Comparison of ENCODE assay signal across 14 cellular contexts in the genomic region with DNA sequence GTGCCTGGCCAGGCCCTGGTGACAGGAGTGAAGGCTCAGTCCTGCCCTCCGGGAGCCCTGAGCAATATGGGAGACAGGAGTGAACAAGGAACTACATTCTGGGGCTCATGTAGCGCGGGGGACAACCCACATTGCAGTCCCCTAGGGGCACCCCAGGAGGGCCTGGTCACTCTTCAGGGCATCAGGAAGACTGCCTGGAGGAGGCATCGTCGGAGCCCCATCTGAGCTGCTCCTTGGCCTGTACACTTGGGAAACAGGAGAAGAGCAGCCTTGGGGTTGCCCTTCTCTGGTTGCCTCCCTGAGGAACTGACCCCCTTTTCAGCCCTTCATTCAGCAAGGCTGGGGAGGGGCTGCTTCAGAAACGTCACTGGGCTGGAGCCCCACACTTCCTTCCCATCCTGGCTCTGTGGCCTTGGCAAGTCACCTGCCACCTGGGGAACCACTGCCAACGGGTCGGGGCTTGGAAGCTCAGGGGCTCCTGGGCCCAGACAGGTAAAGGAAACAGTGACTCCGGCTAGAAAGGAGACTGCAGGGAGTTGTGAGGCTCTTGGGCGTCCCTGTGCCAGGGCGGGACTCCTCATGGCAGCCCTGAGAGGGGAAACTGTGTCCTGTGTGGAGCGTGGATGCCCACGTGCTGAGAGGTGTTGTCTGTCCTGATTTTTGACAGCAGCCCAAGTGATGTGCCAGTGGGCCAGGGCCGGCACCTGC.
"Had no signal": no experiment of that assay in that cellular context is flagged by ENCODE, and none has a peak within 500 bp of the region (broad histone marks: within the 10 kb centered on the region; RNA-seq: fewer than 3 reads in every experiment).

No MANE protein-coding gene starts in this region.

- H3K4me3 ChIP-seq: adrenal gland, pancreas, smooth muscle cell had no signal

- H3K9me3 ChIP-seq: adrenal gland, pancreas had no signal

- H3K27me3 ChIP-seq: adrenal gland, pancreas had no signal

- DNase-seq: activated CD4-positive, alpha-beta T cell treated with anti-CD3 and anti-CD28 coated beads, Interleukin-2, amount 50 U/mL, for 4 hours; activated CD4-positive, CD25-positive, alpha-beta regulatory T cell treated with anti-CD3 and anti-CD28 coated beads, Interleukin-2, amount 50 U/mL, for 72 hours; activated naive CD4-positive, alpha-beta T cell treated with anti-CD3 and anti-CD28 coated beads, Interleukin-2, amount 50 U/mL, for 16 hours; activated T-cell treated with anti-CD3 and anti-CD28 coated beads, Interleukin-2, amount 50 U/mL, for 1 hour; erythroblast; retina; SW 1271 had no signal

- H3K4me3 Mint-ChIP-seq: central memory CD8-positive, alpha-beta T cell; dendritic cell treated with granulocyte-macrophage colony-stimulating factor and Interleukin-4, amounts not matched to agents 40 ng/mL and 50 ng/mL, for 4 days; endodermal cell; stimulated activated memory B cell treated with anti-CD40 and anti-IgM and Interleukin-4, amounts not matched to agents 10 μg/mL and 1 μg/mL and 100 μg/mL, for 72 hours had no signal

- H3K27ac Mint-ChIP-seq: dendritic cell treated with granulocyte-macrophage colony-stimulating factor and Interleukin-4, amounts not matched to agents 40 ng/mL and 50 ng/mL, for 4 days; endodermal cell; stimulated activated memory B cell treated with anti-CD40 and anti-IgM and Interleukin-4, amounts not matched to agents 10 μg/mL and 1 μg/mL and 100 μg/mL, for 72 hours had no signal

- FAIRE-seq: pancreas had no signal

- H3K27me3 Mint-ChIP-seq: central memory CD8-positive, alpha-beta T cell; stimulated activated memory B cell treated with anti-CD40 and anti-IgM and Interleukin-4, amounts not matched to agents 10 μg/mL and 1 μg/mL and 100 μg/mL, for 72 hours had no signal

- H3K27ac ChIP-seq: pancreas had no signal

- H3K4me1 Mint-ChIP-seq: endodermal cell had no signal

- H3K9me3 Mint-ChIP-seq: central memory CD8-positive, alpha-beta T cell; dendritic cell treated with granulocyte-macrophage colony-stimulating factor and Interleukin-4, amounts not matched to agents 40 ng/mL and 50 ng/mL, for 4 days; endodermal cell; stimulated activated memory B cell treated with anti-CD40 and anti-IgM and Interleukin-4, amounts not matched to agents 10 μg/mL and 1 μg/mL and 100 μg/mL, for 72 hours had no signal
